8 cellular contexts compared by ENCODE assay signal in genomic region chr12:49567611-49568441, GRCh38. TPM values are rescaled to one million over a fixed set of nuclear protein-coding genes. Genes with fewer than 3 reads are reported as not detected.
DNase-seq lines count a peak whose midpoint lies in the region; ATAC-seq and TF ChIP-seq lines count a peak whose summit lies in the region.

A gene with protein sequence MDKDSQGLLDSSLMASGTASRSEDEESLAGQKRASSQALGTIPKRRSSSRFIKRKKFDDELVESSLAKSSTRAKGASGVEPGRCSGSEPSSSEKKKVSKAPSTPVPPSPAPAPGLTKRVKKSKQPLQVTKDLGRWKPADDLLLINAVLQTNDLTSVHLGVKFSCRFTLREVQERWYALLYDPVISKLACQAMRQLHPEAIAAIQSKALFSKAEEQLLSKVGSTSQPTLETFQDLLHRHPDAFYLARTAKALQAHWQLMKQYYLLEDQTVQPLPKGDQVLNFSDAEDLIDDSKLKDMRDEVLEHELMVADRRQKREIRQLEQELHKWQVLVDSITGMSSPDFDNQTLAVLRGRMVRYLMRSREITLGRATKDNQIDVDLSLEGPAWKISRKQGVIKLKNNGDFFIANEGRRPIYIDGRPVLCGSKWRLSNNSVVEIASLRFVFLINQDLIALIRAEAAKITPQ (minus strand): TSS chr12:49568142. CDS start chr12:49566731, 1,411 bp downstream.

- H3K9me2 ChIP-seq in SK-N-SH, result no peaks in the 10 kb centered on the region

- CTCF ChIA-PET in SK-N-SH (lab: Yijun Ruan, JAX), result interaction anchor here (1.0 to 1.8 kb wide), 7 partner anchors 13 to 225 kb away, joined by 3 to 15 read pairs (median 9); partner anchors contain the start of gene DNAJC22

- H3K9me3 ChIP-seq in SK-N-SH, result no peaks in the 10 kb centered on the region
- no peaks in the 10 kb centered on the region for H3K9me3 ChIP-seq in testis

- peak within 1 kb of the TSS; percentile 99 for H3K4me3 Mint-ChIP-seq in activated naive CD4-positive, alpha-beta T cell treated with anti-CD3 and anti-CD28 coated beads, Interleukin-2, amount 50 U/mL, for 24 hours

- H3K9ac ChIP-seq in SK-N-SH, result peak within 1 kb of the TSS; percentile 92

- POLR2A ChIA-PET in SK-N-SH (lab: Yijun Ruan, JAX), result interaction anchor here (0.6 to 1.4 kb wide), 6 partner anchors 10 to 209 kb away, joined by 4 to 9 read pairs (median 4); no protein-coding TSS in a partner anchor

- H3K27me3 Mint-ChIP-seq in activated naive CD4-positive, alpha-beta T cell treated with anti-CD3 and anti-CD28 coated beads, Interleukin-2, amount 50 U/mL, for 24 hours, result no peaks in the 10 kb centered on the region

- peak within 1 kb of the TSS; percentile 93 for H3K4me2 ChIP-seq in SK-N-SH

- no peaks in the 10 kb centered on the region for H3K27me3 ChIP-seq in SK-N-SH (ENCODE audit: insufficient read depth)
- no peaks in the 10 kb centered on the region for H3K27me3 ChIP-seq in testis

- H3K36me3 Mint-ChIP-seq in activated naive CD4-positive, alpha-beta T cell treated with anti-CD3 and anti-CD28 coated beads, Interleukin-2, amount 50 U/mL, for 24 hours, result peaks cover 4% of the 10 kb centered on the region

- H3F3A ChIP-seq in SK-N-SH (replicated peaks; ENCODE audit: insufficient read depth), result no peaks in the 10 kb centered on the region

- TF ChIP-seq POLR2A in testis (IDR thresholded peaks at IDR 0.05), result no peak

- H3K9me3 Mint-ChIP-seq in activated naive CD4-positive, alpha-beta T cell treated with anti-CD3 and anti-CD28 coated beads, Interleukin-2, amount 50 U/mL, for 24 hours, result no peaks in the 10 kb centered on the region

- H3K36me3 ChIP-seq in SK-N-SH (replicated peaks in 1 of 2; ENCODE audit: control insufficient read depth in 1 of 2, insufficient read depth in 2 of 2, low read length in 1 of 2) (peaks cover 0 to 30% of the 10 kb centered on the region in 2 experiments), testis (ENCODE audit: low read depth, missing control alignments) (no peaks in the 10 kb centered on the region)

- H3K4me1 ChIP-seq in SK-N-SH (ENCODE audit: control insufficient read depth in 1 of 2, insufficient read depth in 2 of 2, low read depth in 1 of 2, low read length in 1 of 2) (peaks cover 7 to 14% of the 10 kb centered on the region in 2 experiments; a peak in 3 of 4 replicates), testis (peaks cover 12% of the 10 kb centered on the region)

- peaks cover 65% of the 10 kb centered on the region for H3K4me1 Mint-ChIP-seq in activated naive CD4-positive, alpha-beta T cell treated with anti-CD3 and anti-CD28 coated beads, Interleukin-2, amount 50 U/mL, for 24 hours

- H3K27ac Mint-ChIP-seq in activated naive CD4-positive, alpha-beta T cell treated with anti-CD3 and anti-CD28 coated beads, Interleukin-2, amount 50 U/mL, for 24 hours, result peak within 1 kb of the TSS; percentile 99

- DNase-seq in GM03348 (ENCODE audit: low spot score) (peak; percentile 99), HFF-Myc (ENCODE audit: extremely low read depth, low read depth) (peak; percentile 79), NCI-H1048 (lab: John Stamatoyannopoulos, UW) (peak; percentile 85), SK-N-SH (peak; percentile 96), glomerular endothelial cell (ENCODE audit: extremely low read depth, low read depth, low spot score) (peak; percentile 74), omental fat pad (ENCODE audit: low spot score) (peak; percentile 84), testis (peak; percentile 94)

- intact Hi-C loops in testis (cut with DNase I; ENCODE audit: low total_unique reads), result no loop called here

- H4K20me1 ChIP-seq in SK-N-SH (ENCODE audit: insufficient read depth), result no peaks in the 10 kb centered on the region

- TF ChIP-seq RAD21 in SK-N-SH (IDR thresholded peaks at IDR 0.05; ENCODE audit: low read length), result no peak

- peak; percentile 86 for ATAC-seq in omental fat pad (ENCODE audit: low FRiP score)

- peaks cover 73% of the 10 kb centered on the region for H3K79me2 ChIP-seq in SK-N-SH (ENCODE audit: insufficient read depth)

- peak within 1 kb of the TSS; percentile 99 for H3K4me3 ChIP-seq in HFF-Myc (replicated peaks; ENCODE audit: low read depth, low read length)
- H3K4me3 ChIP-seq in SK-N-SH (ENCODE audit: low read depth in 2 of 2, low read length in 1 of 2), result peak within 1 kb of the TSS; percentile 90 to 99
- peak within 1 kb of the TSS; percentile 90 for H3K4me3 ChIP-seq in testis

- peak within 1 kb of the TSS; percentile 85 to 95 for H3K27ac ChIP-seq in SK-N-SH (ENCODE audit: low read depth in 2 of 2, low read length in 1 of 2)
- peak within 1 kb of the TSS; percentile 79 to 94 for H3K27ac ChIP-seq in testis

- H2AFZ ChIP-seq in SK-N-SH (ENCODE audit: low read depth), result peak within 1 kb of the TSS; percentile 94

- TF ChIP-seq CTCF in HFF-Myc (IDR thresholded peaks at IDR 0.05; ENCODE audit: low read depth, low read length, missing control alignments) (no peak), SK-N-SH (IDR thresholded peaks at IDR 0.05) (no peak), omental fat pad (IDR thresholded peaks at IDR 0.05) (peak in 1 of 3 donors; percentile 8), testis (IDR thresholded peaks at IDR 0.05) (no peak)

- TF ChIP-seq EP300 in SK-N-SH (IDR thresholded peaks at IDR 0.05; ENCODE audit: borderline replicate concordance in 1 of 2, low read depth in 1 of 2, low read length in 1 of 2), result no peak

- 1% methylated on average over 51 of the region's 54 CpGs for WGBS in SK-N-SH (ENCODE audit: low lambda C conversion rate)
- WGBS in testis, 2 donors, result 1% methylated on average over 28 to 51 of the region's 54 CpGs

TF ChIP-seq in SK-N-SH, 30 proteins besides CTCF, POLR2A, EP300 and RAD21 (continues in another document):
- TF ChIP-seq SIN3A (IDR thresholded peaks at IDR 0.05; ENCODE audit: borderline replicate concordance, low read depth, low read length) (peak; percentile 76; the same call in 1 of the 2 replicates), GABPA (IDR thresholded peaks at IDR 0.05; ENCODE audit: low read depth) (peak; percentile 100), REST (IDR thresholded peaks at IDR 0.05; ENCODE audit: low read depth, low read length) (0 out of 2 replicates have a peak, but pooled peaks have one; percentile 19), POLR2AphosphoS5 (IDR thresholded peaks at IDR 0.05; ENCODE audit: low read depth, low read length) (peak; percentile 98), YY1 (IDR thresholded peaks at IDR 0.05; ENCODE audit: low read depth) (no peak), EZH2phosphoT487 (IDR thresholded peaks at IDR 0.05; ENCODE audit: borderline replicate concordance, low read depth) (no peak), TEAD4 (IDR thresholded peaks at IDR 0.05; ENCODE audit: borderline replicate concordance, insufficient read depth) (no peak)
- TF ChIP-seq, protein P1, sequence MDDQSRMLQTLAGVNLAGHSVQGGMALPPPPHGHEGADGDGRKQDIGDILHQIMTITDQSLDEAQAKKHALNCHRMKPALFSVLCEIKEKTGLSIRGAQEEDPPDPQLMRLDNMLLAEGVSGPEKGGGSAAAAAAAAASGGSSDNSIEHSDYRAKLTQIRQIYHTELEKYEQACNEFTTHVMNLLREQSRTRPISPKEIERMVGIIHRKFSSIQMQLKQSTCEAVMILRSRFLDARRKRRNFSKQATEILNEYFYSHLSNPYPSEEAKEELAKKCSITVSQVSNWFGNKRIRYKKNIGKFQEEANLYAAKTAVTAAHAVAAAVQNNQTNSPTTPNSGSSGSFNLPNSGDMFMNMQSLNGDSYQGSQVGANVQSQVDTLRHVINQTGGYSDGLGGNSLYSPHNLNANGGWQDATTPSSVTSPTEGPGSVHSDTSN (IDR thresholded peaks at IDR 0.05), result no peak

RNA-seq across cellular contexts. Expression of the gene that starts here (rescaled TPM):
- polyA plus RNA-seq in SK-N-SH (2012; rRNA removed) (103 and 107 TPM in 2 replicates), testis (ENCODE audit: insufficient read depth, low read depth, low replicate concordance) (104 TPM)
- polyA plus RNA-seq in SK-N-SH (2012; cell fraction: cytosol; rRNA removed), result 50.0 and 75.2 TPM in 2 replicates
- 200 and 202 TPM in 2 replicates for polyA plus RNA-seq in SK-N-SH (2012; cell fraction: nucleus; rRNA removed)
- total RNA-seq in glomerular endothelial cell (59.7 and 67.1 TPM in 2 replicates), omental fat pad (10 to 100 TPM; 31.2 to 57.2 (median 33.1) TPM), testis (100 to 1,000 TPM in 1 of 2 donors, 10 to 100 TPM in 1; 95.8 to 105 TPM)

Comparison
In these comparisons a context has a peak if more than half of its experiments do, and no peak if none do; other contexts are left out.
1. Peak in every context shown above with its lines: DNase-seq, ATAC-seq, H3K4me3 ChIP-seq and H3K27ac ChIP-seq.